24 cellular contexts compared by ENCODE assay signal in the genomic region with DNA sequence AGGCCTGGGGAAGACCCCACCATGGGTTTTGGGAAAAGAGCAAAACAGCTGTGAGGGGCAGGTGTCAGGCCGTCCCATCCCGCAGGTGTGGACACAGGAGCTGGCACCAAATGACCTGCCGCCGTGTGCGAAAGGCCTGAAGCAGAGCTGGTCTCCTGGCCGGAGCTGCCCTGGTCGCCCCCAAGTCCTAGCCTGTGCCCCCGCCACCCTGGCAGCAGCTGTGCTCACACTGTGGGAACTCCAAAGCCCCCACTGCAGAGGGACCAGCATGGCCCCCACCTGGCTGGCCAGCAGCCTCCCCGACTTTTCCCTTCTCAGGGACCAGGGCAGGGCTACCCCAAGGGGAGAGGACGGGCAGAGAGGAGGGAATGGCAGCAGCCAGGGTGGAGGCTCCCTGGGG.
"Had no signal": no experiment of that assay in that cellular context is flagged by ENCODE, and none has a peak within 500 bp of the region (broad histone marks: within the 10 kb centered on the region; RNA-seq: fewer than 3 reads in every experiment).

No MANE protein-coding gene starts in this region.

- H3K36me3 ChIP-seq: esophagus muscularis mucosa, gastroesophageal sphincter, heart left ventricle, left lung, lower lobe of right lung had no signal

- H3K4me3 ChIP-seq: coronary artery, dorsolateral prefrontal cortex, esophagus muscularis mucosa, gastroesophageal sphincter, heart left ventricle, hepatocyte, left lung, lower lobe of right lung, mucosa of descending colon had no signal

- H2AFZ ChIP-seq: hepatocyte had no signal

- H3K27me3 ChIP-seq: dorsolateral prefrontal cortex, foreskin keratinocyte, hepatocyte had no signal

- ATAC-seq: foreskin keratinocyte, gastroesophageal sphincter, heart left ventricle, left lung, left ventricle myocardium superior, lower lobe of right lung, mucosa of descending colon had no signal

- DNase-seq: dermis blood vessel endothelial cell; dorsolateral prefrontal cortex; effector CD4-positive, alpha-beta T cell; effector memory CD4-positive, alpha-beta T cell; foreskin keratinocyte; hypothalamus; immature natural killer cell; islet precursor cell; kidney; kidney glomerular epithelial cell; left ventricle myocardium superior; lower lobe of right lung; mesenchymal stem cell; mucosa of descending colon; naive B cell had no signal

- H3K4me2 ChIP-seq: hepatocyte had no signal

- FAIRE-seq: colon, endothelial cell of umbilical vein, frontal cortex, kidney had no signal

- H3K27ac ChIP-seq: coronary artery, dorsolateral prefrontal cortex, esophagus muscularis mucosa, foreskin keratinocyte, gastroesophageal sphincter, heart left ventricle, hepatocyte, left lung, lower lobe of right lung had no signal

- H3K4me1 ChIP-seq: esophagus muscularis mucosa, foreskin keratinocyte, gastroesophageal sphincter, heart left ventricle, left lung, lower lobe of right lung had no signal

- H3K9me3 ChIP-seq: esophagus muscularis mucosa, gastroesophageal sphincter, heart left ventricle, left lung, lower lobe of right lung, mucosa of descending colon had no signal
